In the genomic region with DNA sequence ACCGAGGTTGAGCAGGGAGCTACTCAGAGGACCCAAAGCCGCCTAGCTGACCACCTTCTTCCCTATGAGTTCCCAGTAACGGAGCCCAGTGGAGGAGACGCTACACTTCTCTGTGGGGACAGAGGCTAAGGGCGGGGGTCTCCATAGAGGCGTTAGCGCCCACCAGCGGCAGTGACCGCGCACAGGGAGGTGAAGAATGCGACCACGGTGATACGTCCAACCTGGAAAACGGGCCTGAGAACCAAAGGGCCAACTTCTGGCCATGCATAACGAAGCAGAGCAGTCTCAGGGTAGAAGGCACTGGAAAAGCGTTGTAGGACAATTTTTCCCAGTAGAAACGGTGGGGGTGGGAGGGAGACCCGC, we compare ENCODE assay signal across 8 cellular contexts. TPM values are rescaled to one million over a fixed set of nuclear protein-coding genes. Genes with fewer than 3 reads are reported as not detected.
DNase-seq lines count a peak whose midpoint lies in the region; ATAC-seq, FAIRE-seq and TF ChIP-seq lines count a peak whose summit lies in the region.

No MANE protein-coding gene starts in this region.

- H3K4me1 ChIP-seq in ES-I3 (ENCODE audit: insufficient read depth, low read length) (peaks cover 11% of the 10 kb centered on the region; the same call in 1 of the 2 replicates), K562 (replicated peaks in 1 of 2; ENCODE audit: control insufficient read depth in 2 of 2, insufficient read depth in 2 of 2, low read length in 2 of 2) (peaks cover 9 to 29% of the 10 kb centered on the region in 2 experiments; a peak in 4 of 5 replicates), mononuclear cell (ENCODE audit: insufficient read depth, low read length) (peaks cover 46% of the 10 kb centered on the region)

- peak overlapping the region; percentile 96 for H2AFZ ChIP-seq in K562 (ENCODE audit: low read depth, low read length)

- no peak for TF ChIP-seq RAD21 in K562 (CRISPR knock-in tag; conservative IDR thresholded peaks at IDR 0.05 in 1 of 2, IDR thresholded peaks at IDR 0.05 in 1 of 2)

- 19% methylated on average over 18 of the region's 18 CpGs for WGBS in K562 (ENCODE audit: insufficient coverage, low coverage, missing lambda C conversion rate)

- no peaks in the 10 kb centered on the region for H3K9me3 ChIP-seq in ES-I3 (ENCODE audit: control insufficient read depth, insufficient read depth, low read length)
- H3K9me3 ChIP-seq in K562 (replicated peaks; ENCODE audit: control insufficient read depth, insufficient read depth, low read depth, low read length), result no peaks in the 10 kb centered on the region
- no peaks in the 10 kb centered on the region for H3K9me3 ChIP-seq in mononuclear cell (ENCODE audit: low read depth, low read length)

- CTCF ChIA-PET in K562 (lab: Yijun Ruan, JAX; ENCODE audit: low intra/inter-chr PET ratio), result interaction anchor here (1.0 kb wide), 1 partner anchor 132 kb away, joined by 3 read pairs; no protein-coding TSS in a partner anchor

- no peak for TF ChIP-seq POLR2A in K562 (conservative IDR thresholded peaks at IDR 0.05)

- intact Hi-C loops in K562 (cut with micrococcal nuclease), result loop anchor here (10.0 kb wide), 1 partner anchor 223 kb away; a partner anchor contains a TSS

- H4K20me1 ChIP-seq in K562 (replicated peaks; ENCODE audit: control insufficient read depth, insufficient read depth, low read length), result peaks cover 22% of the 10 kb centered on the region

- peaks cover 4 to 17% of the 10 kb centered on the region in 2 experiments for H3K27me3 ChIP-seq in K562 (ENCODE audit: control insufficient read depth in 2 of 2, insufficient read depth in 2 of 2, low read length in 2 of 2)
- H3K27me3 ChIP-seq in mononuclear cell (ENCODE audit: insufficient read depth, low read length), result peaks cover 12% of the 10 kb centered on the region

- peak; percentile 2 for ATAC-seq in HG02981 (IDR thresholded peaks at IDR 0.05; ENCODE audit: unreplicated experiment)
- ATAC-seq in K562, result peak; percentile 35
- ATAC-seq in HG02852 (IDR thresholded peaks at IDR 0.05; ENCODE audit: unreplicated experiment), result no peak

- H3K4me3 ChIP-seq in K562 (peak overlapping the region; percentile 97), mononuclear cell (ENCODE audit: low read length) (peak overlapping the region; percentile 69)

- H3K36me3 ChIP-seq in ES-I3 (ENCODE audit: insufficient read depth, low read length) (no peaks in the 10 kb centered on the region; the same call in 1 of the 2 replicates), K562 (ENCODE audit: control insufficient read depth, insufficient read depth, low read length) (peaks cover 5% of the 10 kb centered on the region; the same call in 2 of the 3 replicates)

- no peak for FAIRE-seq in K562 (lab: Jason Lieb, UNC)
- FAIRE-seq in GM19239 (lab: Jason Lieb, UNC), result no peak

- POLR2A ChIA-PET in K562 (lab: Yijun Ruan, JAX), result interaction anchor here (0.5 to 0.9 kb wide), 2 partner anchors 10 to 17 kb away, joined by 3 read pairs; no protein-coding TSS in a partner anchor

- H3K79me2 ChIP-seq in K562 (ENCODE audit: control insufficient read depth, insufficient read depth, low read length), result peaks cover 44% of the 10 kb centered on the region

- in situ Hi-C loops in K562 (cut with MboI), result no loop called here

- BruUV-seq in K562 (replicated peaks; lab: Mats Ljungman, UMichigan), result no TSS peak

- peak overlapping the region; percentile 99 for H3K4me2 ChIP-seq in K562 (ENCODE audit: insufficient read depth, low read length)

- TF ChIP-seq EP300 in K562 (IDR thresholded peaks at IDR 0.05; ENCODE audit: low read length), result no peak

- H3K9ac ChIP-seq in ES-I3 (ENCODE audit: low read depth, low read length) (peak overlapping the region; percentile 85), K562 (ENCODE audit: insufficient read depth in 1 of 2, low read depth in 2 of 2, low read length in 2 of 2) (peak overlapping the region; percentile 35 to 80)

- no peak for TF ChIP-seq CTCF in K562 (IDR thresholded peaks at IDR 0.05 in 2 of 3, conservative IDR thresholded peaks at IDR 0.05 in 1 of 3; ENCODE audit: insufficient read depth in 2 of 3, low read depth in 1 of 3, low read length in 3 of 3)

- H3K27ac ChIP-seq in K562 (ENCODE audit: extremely low read depth, low read depth, low read length), result no peak overlapping the region

- H3K9me1 ChIP-seq in K562 (ENCODE audit: control insufficient read depth, insufficient read depth, low read length), result no peaks in the 10 kb centered on the region

- DNase-seq in K562 (ENCODE audit: extremely low read depth in 1 of 4, low spot score in 3 of 4) (no peak), GM19239 (ENCODE audit: insufficient read length, low spot score) (no peak), NCI-H69 (lab: John Stamatoyannopoulos, UW) (no peak)
- no peak for DNase-seq in activated CD8-positive, alpha-beta memory T cell treated with anti-CD3 and anti-CD28 coated beads, Interleukin-2, amount 50 U/mL, for 4 hours

TF ChIP-seq in K562, 482 proteins besides CTCF, POLR2A, EP300 and RAD21 (continues in another document):
- TF ChIP-seq MTA2 (IDR thresholded peaks at IDR 0.05; ENCODE audit: low read depth) (no peak), ZNF239 (CRISPR knock-in tag; IDR thresholded peaks at IDR 0.05) (no peak), ZNF75A (CRISPR knock-in tag; IDR thresholded peaks at IDR 0.05) (no peak), PPARD (CRISPR knock-in tag; IDR thresholded peaks at IDR 0.05) (no peak), MXI1 (IDR thresholded peaks at IDR 0.05; ENCODE audit: low read depth, low read length) (no peak), ETV6 (IDR thresholded peaks at IDR 0.05; ENCODE audit: borderline replicate concordance in 1 of 2, low read depth in 2 of 2, low read length in 1 of 2) (no peak), ETV6 (CRISPR knock-in tag; IDR thresholded peaks at IDR 0.05; ENCODE audit: borderline replicate concordance) (no peak)
- TF ChIP-seq, protein P1, sequence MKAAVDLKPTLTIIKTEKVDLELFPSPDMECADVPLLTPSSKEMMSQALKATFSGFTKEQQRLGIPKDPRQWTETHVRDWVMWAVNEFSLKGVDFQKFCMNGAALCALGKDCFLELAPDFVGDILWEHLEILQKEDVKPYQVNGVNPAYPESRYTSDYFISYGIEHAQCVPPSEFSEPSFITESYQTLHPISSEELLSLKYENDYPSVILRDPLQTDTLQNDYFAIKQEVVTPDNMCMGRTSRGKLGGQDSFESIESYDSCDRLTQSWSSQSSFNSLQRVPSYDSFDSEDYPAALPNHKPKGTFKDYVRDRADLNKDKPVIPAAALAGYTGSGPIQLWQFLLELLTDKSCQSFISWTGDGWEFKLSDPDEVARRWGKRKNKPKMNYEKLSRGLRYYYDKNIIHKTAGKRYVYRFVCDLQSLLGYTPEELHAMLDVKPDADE (conservative IDR thresholded peaks at IDR 0.05; ENCODE audit: control insufficient read depth, low read depth, low read length), result no peak
- TF ChIP-seq, protein P2, sequence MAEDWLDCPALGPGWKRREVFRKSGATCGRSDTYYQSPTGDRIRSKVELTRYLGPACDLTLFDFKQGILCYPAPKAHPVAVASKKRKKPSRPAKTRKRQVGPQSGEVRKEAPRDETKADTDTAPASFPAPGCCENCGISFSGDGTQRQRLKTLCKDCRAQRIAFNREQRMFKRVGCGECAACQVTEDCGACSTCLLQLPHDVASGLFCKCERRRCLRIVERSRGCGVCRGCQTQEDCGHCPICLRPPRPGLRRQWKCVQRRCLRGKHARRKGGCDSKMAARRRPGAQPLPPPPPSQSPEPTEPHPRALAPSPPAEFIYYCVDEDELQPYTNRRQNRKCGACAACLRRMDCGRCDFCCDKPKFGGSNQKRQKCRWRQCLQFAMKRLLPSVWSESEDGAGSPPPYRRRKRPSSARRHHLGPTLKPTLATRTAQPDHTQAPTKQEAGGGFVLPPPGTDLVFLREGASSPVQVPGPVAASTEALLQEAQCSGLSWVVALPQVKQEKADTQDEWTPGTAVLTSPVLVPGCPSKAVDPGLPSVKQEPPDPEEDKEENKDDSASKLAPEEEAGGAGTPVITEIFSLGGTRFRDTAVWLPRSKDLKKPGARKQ (CRISPR knock-in tag; IDR thresholded peaks at IDR 0.05), result 0 out of 2 replicates have a peak, but pooled peaks have one; percentile 10

RNA-seq across cellular contexts. Expression of a gene that starts 0.4 kb away (rescaled TPM):
- total RNA-seq in K562 (2011; cell fraction: chromatin; rRNA removed; ENCODE audit: low replicate concordance), result 23.5 and 49.3 TPM in 2 replicates
- 14.7 and 17.4 TPM in 2 replicates for total RNA-seq in K562 (2011; cell fraction: nucleolus; rRNA removed)
- total RNA-seq in K562 (2011; cell fraction: nucleoplasm; rRNA removed), result 22.7 and 32.1 TPM in 2 replicates
- total RNA-seq in K562 (2014; rRNA removed) (40.2 and 51.7 TPM in 2 replicates), K562 (2014; rRNA removed; fragmentation: Illumina TruSeq; extraction: Trizol) (33.3 and 36.7 TPM in 2 replicates), K562 (2015; rRNA removed; fragmentation: Illumina TruSeq; extraction: Trizol) (33.5 and 34.8 TPM in 2 replicates), K562 (2021) (36.2 and 43.9 TPM in 2 replicates), mononuclear cell (18.9 TPM)
- polyA plus RNA-seq in K562 (2011; rRNA removed) (21.8 and 24.0 TPM in 2 replicates), K562 (2014; fragmentation: Illumina TruSeq; extraction: Trizol) (31.3 and 33.5 TPM in 2 replicates), K562 (2014; fragmentation: Nextera tagmentation; extraction: Ambion mirVana) (10 to 100 TPM; 22.0 to 31.3 TPM), K562 (2014; rRNA removed) (26.8 and 30.9 TPM in 2 replicates)
- 9.3 and 11.5 TPM in 2 replicates for polyA plus RNA-seq in K562 (2011; cell fraction: cytosol; rRNA removed)
- polyA plus RNA-seq in K562 (2011; cell fraction: nucleus; rRNA removed), result 35.5 and 37.9 TPM in 2 replicates
- 18.1 and 20.6 TPM in 2 replicates for polyA plus RNA-seq in K562 (2012)
- polyA minus RNA-seq in K562 (2011; rRNA and poly(A)+ RNA removed), result 33.3 and 34.4 TPM in 2 replicates
- 14.9 and 15.0 TPM in 2 replicates for polyA minus RNA-seq in K562 (2011; cell fraction: cytosol; rRNA and poly(A)+ RNA removed)
- 17.6 and 32.9 TPM in 2 replicates for polyA minus RNA-seq in K562 (2011; cell fraction: nucleus; rRNA and poly(A)+ RNA removed)
